In genomic region chr5:6700074-6700685, GRCh38 we compare ENCODE assay signal across 2 cellular contexts.
TF ChIP-seq lines count a peak whose summit lies in the region.

No MANE protein-coding gene starts in this region.

TF ChIP-seq in WTC11, 78 proteins besides CTCF, POLR2A, EP300 and RAD21:
- TF ChIP-seq TEAD1 (CRISPR knock-in tag; IDR thresholded peaks at IDR 0.05) (no peak), ZNF219 (CRISPR knock-in tag; IDR thresholded peaks at IDR 0.05; ENCODE audit: borderline replicate concordance) (no peak), TP53 (CRISPR knock-in tag; IDR thresholded peaks at IDR 0.05) (no peak)

TF ChIP-seq in H1, 55 proteins besides CTCF, POLR2A, EP300 and RAD21:
- TF ChIP-seq SP1 (IDR thresholded peaks at IDR 0.05; ENCODE audit: low read depth, low read length), result no peak
- no peak for TF ChIP-seq CHD2 (IDR thresholded peaks at IDR 0.05; ENCODE audit: low read length)
- no peak for TF ChIP-seq BCL11A (IDR thresholded peaks at IDR 0.05; ENCODE audit: low read depth in 2 of 2, low read length in 2 of 2)
- no peak for TF ChIP-seq ATF3 (IDR thresholded peaks at IDR 0.05; ENCODE audit: insufficient read depth, low read depth, low read length)
- no peak for TF ChIP-seq SP2 (IDR thresholded peaks at IDR 0.05; ENCODE audit: low read length)
- no peak for TF ChIP-seq KDM4A (IDR thresholded peaks at IDR 0.05; ENCODE audit: low read depth, low read length, severe bottlenecking)
- no peak for TF ChIP-seq EGR1 (IDR thresholded peaks at IDR 0.05; ENCODE audit: borderline replicate concordance, low read depth, low read length)
- no peak for TF ChIP-seq EZH2 (IDR thresholded peaks at IDR 0.05; ENCODE audit: low read depth, low read length, severe bottlenecking)
- no peak for TF ChIP-seq TCF12 (IDR thresholded peaks at IDR 0.05; ENCODE audit: low read depth, low read length)
- no peak for TF ChIP-seq BRCA1 (IDR thresholded peaks at IDR 0.05; ENCODE audit: low read depth, low read length)
- TF ChIP-seq TEAD4 (IDR thresholded peaks at IDR 0.05; ENCODE audit: low read depth, low read length), result no peak
- TF ChIP-seq SAP30 (IDR thresholded peaks at IDR 0.05; ENCODE audit: insufficient read depth, insufficient replicate concordance, low read length), result no peak
- TF ChIP-seq CBX8 (IDR thresholded peaks at IDR 0.05; ENCODE audit: borderline replicate concordance, low read depth, low read length), result no peak
- TF ChIP-seq ZNF274 (IDR thresholded peaks at IDR 0.05; ENCODE audit: borderline replicate concordance, extremely low read depth, low read length), result no peak
- TF ChIP-seq MAFK (IDR thresholded peaks at IDR 0.05; ENCODE audit: low read depth, low read length), result no peak
